Comparison of ENCODE assay signal across 23 cellular contexts in the genomic region with DNA sequence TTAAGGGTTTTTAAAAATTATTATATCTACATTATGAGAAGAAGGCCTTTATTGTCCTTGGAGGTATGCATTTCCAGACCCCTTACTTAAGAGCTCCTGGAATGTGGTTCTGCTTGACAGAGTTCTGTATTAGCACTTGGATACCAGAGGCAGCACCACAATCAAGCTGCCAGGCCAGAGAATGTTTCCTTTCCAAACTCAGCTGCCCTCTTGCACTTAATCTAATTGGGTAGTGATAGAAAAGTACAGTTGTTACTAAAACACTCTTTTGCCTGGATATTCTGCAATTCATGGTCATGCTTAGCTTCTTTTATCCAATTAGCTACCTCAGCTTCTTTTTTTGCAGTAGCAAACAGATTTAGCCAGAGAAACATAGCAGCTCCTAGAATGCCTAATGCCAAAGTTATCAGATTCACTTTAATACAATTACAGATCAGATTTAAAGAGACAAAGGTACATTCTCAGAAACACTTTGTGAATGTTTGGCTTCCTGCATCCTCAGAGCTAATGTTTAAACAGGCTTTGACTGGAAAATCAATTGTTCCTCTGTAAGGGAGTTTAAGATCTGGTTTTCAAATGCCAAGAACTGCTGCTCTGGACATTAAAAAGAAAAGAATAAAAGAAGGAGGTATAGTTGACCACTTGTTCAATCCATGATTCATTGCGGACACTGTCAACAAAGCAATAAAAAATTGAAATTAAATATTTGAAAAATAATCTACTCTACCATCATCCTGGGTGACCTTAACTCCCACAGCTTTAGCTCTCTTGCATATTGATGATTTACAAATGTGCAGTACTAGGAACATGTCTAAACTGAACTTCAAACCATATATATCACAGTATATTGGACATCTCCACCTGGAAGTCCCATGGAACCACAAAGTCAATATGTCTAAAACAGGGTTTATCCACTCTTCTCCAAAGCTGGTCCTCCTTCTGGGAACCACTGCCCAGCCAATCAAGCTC. TPM values are rescaled to one million over a fixed set of nuclear protein-coding genes. Genes with fewer than 3 reads are reported as not detected.
DNase-seq lines count a peak whose midpoint lies in the region; ATAC-seq, FAIRE-seq and TF ChIP-seq lines count a peak whose summit lies in the region.
"Had no signal": no experiment of that assay in that cellular context is flagged by ENCODE, and none has a peak within 500 bp of the region (broad histone marks: within the 10 kb centered on the region; RNA-seq: fewer than 3 reads in every experiment).

No MANE protein-coding gene starts in this region.

- H3K79me2 ChIP-seq in astrocyte (ENCODE audit: insufficient read depth, low read length) = no peaks in the 10 kb centered on the region

- H3K36me3 Mint-ChIP-seq in astrocyte (ENCODE audit: low read depth, unreplicated experiment) = no peaks in the 10 kb centered on the region

- no peak overlapping the region for H3K9ac ChIP-seq in astrocyte (ENCODE audit: low read length)

- no peaks in the 10 kb centered on the region for H3K36me3 ChIP-seq in astrocyte (ENCODE audit: insufficient read depth, low read length)
- H3K36me3 ChIP-seq: breast epithelium had no signal

- no peak for TF ChIP-seq EP300 in Ishikawa (IDR thresholded peaks at IDR 0.05; ENCODE audit: borderline replicate concordance)

- ATAC-seq in left lobe of liver = peak; percentile 87
- ATAC-seq: stimulated activated naive CD8-positive, alpha-beta T cell treated with anti-CD3 and anti-CD28 coated beads, Interleukin-15, Interleukin-2, amounts not matched to agents 100 U/mL and 50 U/mL, for 24 hours had no signal

- H3K4me2 ChIP-seq in astrocyte (ENCODE audit: low read length) = no peak overlapping the region

- TF ChIP-seq CTCF in astrocyte (IDR thresholded peaks at IDR 0.05; ENCODE audit: insufficient read depth, low read depth, low read length) (no peak), retinal pigment epithelial cell (conservative IDR thresholded peaks at IDR 0.05; ENCODE audit: low read depth, low read length) (no peak)

- H3K27me3 Mint-ChIP-seq in astrocyte (ENCODE audit: low read depth, unreplicated experiment) = peaks cover 2% of the 10 kb centered on the region

- H3K4me1 ChIP-seq in astrocyte (ENCODE audit: insufficient read depth, low read length) = no peaks in the 10 kb centered on the region
- H3K4me1 ChIP-seq: breast epithelium, transverse colon had no signal

- no peak overlapping the region for H3K27ac ChIP-seq in astrocyte (ENCODE audit: low read depth, low read length)
- H3K27ac ChIP-seq: breast epithelium, transverse colon had no signal

- no peak overlapping the region for H3K27ac Mint-ChIP-seq in astrocyte (ENCODE audit: unreplicated experiment)
- H3K27ac Mint-ChIP-seq: T-helper 1 cell treated with Interleukin-12 subunit alpha and Interleukin-12 subunit beta and Interleukin-4 antibody, amounts not matched to agents 30 μg/mL and 1 μg/mL, for 36 hours had no signal

- FAIRE-seq in astrocyte (lab: Jason Lieb, UNC) = no peak
- FAIRE-seq: endometrium had no signal

- H3K4me3 ChIP-seq in astrocyte (ENCODE audit: insufficient read depth, low read depth, low read length) (no peak overlapping the region), retinal pigment epithelial cell (ENCODE audit: low read length) (no peak overlapping the region)
- H3K4me3 ChIP-seq: breast epithelium, heart right ventricle, lung, transverse colon had no signal

- DNase-seq in astrocyte (ENCODE audit: low read depth) (peak; percentile 6), left lobe of liver (ENCODE audit: low spot score) (no peak), retinal pigment epithelial cell (ENCODE audit: low read depth) (peak; percentile 51), NCI-H1694 treated with DMSO at 0.1 percent for 48 hours (lab: John Stamatoyannopoulos, UW) (no peak), EL (no peak), NCI-H446 (lab: John Stamatoyannopoulos, UW) (no peak)
- DNase-seq: activated CD8-positive, alpha-beta memory T cell treated with anti-CD3 and anti-CD28 coated beads, Interleukin-2, amount 50 U/mL, for 4 hours; AML-193; cortex of kidney; heart right ventricle; NCI-H2171; OCI-M1; SIG-M5; stimulated activated CD4-positive, alpha-beta T cell treated with anti-CD3 and anti-CD28 coated beads, Interleukin-2, amount 100 ng/mL, for 24 hours; stimulated activated naive CD8-positive, alpha-beta T cell treated with anti-CD3 and anti-CD28 coated beads, Interleukin-15, Interleukin-2, amounts not matched to agents 100 U/mL and 50 U/mL, for 24 hours; transverse colon had no signal

- no peak for TF ChIP-seq RAD21 in Ishikawa (IDR thresholded peaks at IDR 0.05; ENCODE audit: low read depth)

- no peak overlapping the region for H3K4me3 Mint-ChIP-seq in astrocyte (ENCODE audit: unreplicated experiment)
- H3K4me3 Mint-ChIP-seq: T-helper 1 cell treated with Interleukin-12 subunit alpha and Interleukin-12 subunit beta and Interleukin-4 antibody, amounts not matched to agents 30 μg/mL and 1 μg/mL, for 36 hours had no signal

- no peaks in the 10 kb centered on the region for H3K9me3 ChIP-seq in astrocyte (ENCODE audit: insufficient read depth, low read depth, low read length)
- H3K9me3 ChIP-seq: breast epithelium, heart right ventricle, transverse colon had no signal

- H3K27me3 ChIP-seq in astrocyte (ENCODE audit: insufficient read depth, low read length) = no peaks in the 10 kb centered on the region
- H3K27me3 ChIP-seq: breast epithelium, heart right ventricle, transverse colon had no signal

- no peaks in the 10 kb centered on the region for H4K20me1 ChIP-seq in astrocyte (ENCODE audit: insufficient read depth, low read length)

- H3K9me3 Mint-ChIP-seq in astrocyte (ENCODE audit: unreplicated experiment) = no peaks in the 10 kb centered on the region
- H3K9me3 Mint-ChIP-seq: T-helper 1 cell treated with Interleukin-12 subunit alpha and Interleukin-12 subunit beta and Interleukin-4 antibody, amounts not matched to agents 30 μg/mL and 1 μg/mL, for 36 hours had no signal

- H2AFZ ChIP-seq in astrocyte (ENCODE audit: low read depth, low read length) = no peak overlapping the region

- peaks cover 16% of the 10 kb centered on the region for H3K4me1 Mint-ChIP-seq in astrocyte (ENCODE audit: low read depth, unreplicated experiment)

TF ChIP-seq in Ishikawa, 13 proteins besides CTCF, POLR2A, EP300 and RAD21:
- no peak for TF ChIP-seq TAF1 (IDR thresholded peaks at IDR 0.05; ENCODE audit: low read depth)
- peak; percentile 54 for TF ChIP-seq TEAD4 (IDR thresholded peaks at IDR 0.05)
- TF ChIP-seq CEBPB (IDR thresholded peaks at IDR 0.05) = no peak
- TF ChIP-seq TCF12 (IDR thresholded peaks at IDR 0.05; ENCODE audit: low read depth) = no peak

RNA-seq across cellular contexts. Expression of a gene that starts 12.8 kb away (rescaled TPM):
- total RNA-seq in astrocyte (not detected in 2 replicates), left lobe of liver (3.5 TPM)
- total RNA-seq: myocyte, osteocyte had no signal

Comparison
In these comparisons a context has a peak if more than half of its experiments do, and no peak if none do; other contexts are left out.
1. DNase-seq: peak in astrocyte (single experiment) and retinal pigment epithelial cell (single experiment); none in left lobe of liver (single experiment), NCI-H1694 treated with DMSO at 0.1 percent for 48 hours (single experiment), EL (single experiment) and NCI-H446 (0 of 2).